Comparison of ENCODE assay signal across 8 cellular contexts in genomic region chr10:105837951-105838350, GRCh38.
DNase-seq lines count a peak whose midpoint lies in the region; ATAC-seq and TF ChIP-seq lines count a peak whose summit lies in the region.

No MANE protein-coding gene starts in this region.

- H3K36me3 ChIP-seq in CD4-positive, CD25-positive, alpha-beta regulatory T cell (ENCODE audit: control insufficient read depth, insufficient read depth, low read length) = no peaks in the 10 kb centered on the region
- no peaks in the 10 kb centered on the region for H3K36me3 ChIP-seq in lower lobe of right lung

- H3K27me3 Mint-ChIP-seq in CD4-positive, CD25-positive, alpha-beta regulatory T cell = no peaks in the 10 kb centered on the region
- no peaks in the 10 kb centered on the region for H3K27me3 Mint-ChIP-seq in activated naive CD8-positive, alpha-beta T cell treated with anti-CD3 and anti-CD28 coated beads for 36 hours

- peak; percentile 78 to 82 for ATAC-seq in CD4-positive, CD25-positive, alpha-beta regulatory T cell (ENCODE audit: low read depth in 2 of 2)
- peak; percentile 92 for ATAC-seq in GM19397 (IDR thresholded peaks at IDR 0.05; ENCODE audit: unreplicated experiment)
- peak; percentile 92 for ATAC-seq in HG03442 (IDR thresholded peaks at IDR 0.05; ENCODE audit: unreplicated experiment)
- peak; percentile 70 to 76 for ATAC-seq in lower lobe of right lung
- no peak for ATAC-seq in esophagus mucosa

- peak overlapping the region; percentile 75 to 89 (median 86) for H3K27ac Mint-ChIP-seq in CD4-positive, CD25-positive, alpha-beta regulatory T cell
- H3K27ac Mint-ChIP-seq in activated naive CD8-positive, alpha-beta T cell treated with anti-CD3 and anti-CD28 coated beads for 36 hours = no peak overlapping the region

- intact Hi-C loops in lower lobe of right lung (cut with DNase I) = no loop called here

- H3K4me3 Mint-ChIP-seq in CD4-positive, CD25-positive, alpha-beta regulatory T cell = peak overlapping the region; percentile 12 to 83 (median 72)
- H3K4me3 Mint-ChIP-seq in activated naive CD8-positive, alpha-beta T cell treated with anti-CD3 and anti-CD28 coated beads for 36 hours = peak overlapping the region; percentile 65

- peaks cover 0 to 4% (median 0%) of the 10 kb centered on the region in 7 donors for H3K9me3 Mint-ChIP-seq in CD4-positive, CD25-positive, alpha-beta regulatory T cell
- peaks cover 1% of the 10 kb centered on the region for H3K9me3 Mint-ChIP-seq in activated naive CD8-positive, alpha-beta T cell treated with anti-CD3 and anti-CD28 coated beads for 36 hours

- no peaks in the 10 kb centered on the region for H3K4me1 ChIP-seq in CD4-positive, CD25-positive, alpha-beta regulatory T cell (ENCODE audit: control insufficient read depth, insufficient read depth, low read length, poor library complexity, severe bottlenecking)
- peaks cover 6% of the 10 kb centered on the region for H3K4me1 ChIP-seq in lower lobe of right lung

- H3K27ac ChIP-seq in CD4-positive, CD25-positive, alpha-beta regulatory T cell (ENCODE audit: insufficient read depth, low read length, poor library complexity, severe bottlenecking) = no peak overlapping the region
- H3K27ac ChIP-seq in lower lobe of right lung = no peak overlapping the region

- peak in 2 of 3 donors; percentile 40 to 71 for DNase-seq in CD4-positive, CD25-positive, alpha-beta regulatory T cell
- no peak for DNase-seq in activated naive CD8-positive, alpha-beta T cell treated with anti-CD3 and anti-CD28 coated beads for 36 hours
- DNase-seq in lower lobe of right lung = no peak
- DNase-seq in NCI-H2196 (lab: John Stamatoyannopoulos, UW; ENCODE audit: unreplicated experiment) = no peak
- no peak for DNase-seq in NCI-H187 (lab: John Stamatoyannopoulos, UW)

- no peaks in the 10 kb centered on the region for H3K27me3 ChIP-seq in CD4-positive, CD25-positive, alpha-beta regulatory T cell (ENCODE audit: control insufficient read depth, insufficient read depth, low read length)
- no peaks in the 10 kb centered on the region for H3K27me3 ChIP-seq in lower lobe of right lung (ENCODE audit: low read depth)

- H3K36me3 Mint-ChIP-seq in CD4-positive, CD25-positive, alpha-beta regulatory T cell = no peaks in the 10 kb centered on the region
- no peaks in the 10 kb centered on the region for H3K36me3 Mint-ChIP-seq in activated naive CD8-positive, alpha-beta T cell treated with anti-CD3 and anti-CD28 coated beads for 36 hours

- TF ChIP-seq CTCF in lower lobe of right lung (IDR thresholded peaks at IDR 0.05) = no peak

- peak overlapping the region; percentile 77 for H3K4me3 ChIP-seq in CD4-positive, CD25-positive, alpha-beta regulatory T cell (ENCODE audit: low read depth, low read length)
- peak overlapping the region; percentile 46 for H3K4me3 ChIP-seq in lower lobe of right lung

- H3K4me1 Mint-ChIP-seq in CD4-positive, CD25-positive, alpha-beta regulatory T cell = peaks cover 0 to 44% (median 11%) of the 10 kb centered on the region in 4 donors
- H3K4me1 Mint-ChIP-seq in activated naive CD8-positive, alpha-beta T cell treated with anti-CD3 and anti-CD28 coated beads for 36 hours = peaks cover 11% of the 10 kb centered on the region

- no peaks in the 10 kb centered on the region for H3K9me3 ChIP-seq in CD4-positive, CD25-positive, alpha-beta regulatory T cell (ENCODE audit: control insufficient read depth in 2 of 2, low read length in 2 of 2)
- no peaks in the 10 kb centered on the region for H3K9me3 ChIP-seq in lower lobe of right lung

Comparison
In these comparisons a context has a peak if more than half of its experiments do, and no peak if none do; other contexts are left out.
1. DNase-seq: peak in CD4-positive, CD25-positive, alpha-beta regulatory T cell (2 of 3); none in activated naive CD8-positive, alpha-beta T cell treated with anti-CD3 and anti-CD28 coated beads for 36 hours (single experiment), lower lobe of right lung (single experiment), NCI-H2196 (single experiment) and NCI-H187 (0 of 2).